ENCODE assay signal across 20 cellular contexts in the genomic region with DNA sequence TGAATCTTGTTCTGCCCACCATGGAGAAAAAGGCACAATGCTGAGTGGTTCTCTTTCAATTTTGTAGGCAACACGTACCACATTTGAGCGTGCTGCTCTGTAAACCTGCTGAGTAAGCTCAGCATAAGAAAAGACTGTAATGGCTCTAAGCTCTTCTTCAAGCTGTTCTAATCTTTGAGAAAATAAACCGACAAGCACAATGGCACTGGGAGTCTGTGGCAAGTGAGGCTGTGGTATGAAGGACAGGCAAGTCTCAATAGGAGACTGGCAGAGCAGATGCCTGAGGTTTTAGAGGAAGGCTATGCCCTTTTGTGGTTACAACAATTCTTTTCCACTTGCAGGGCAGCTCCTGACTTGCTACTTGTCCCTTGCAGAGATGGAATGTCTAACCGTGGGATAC.
DNase-seq lines count a peak whose midpoint lies in the region; ATAC-seq, FAIRE-seq and TF ChIP-seq lines count a peak whose summit lies in the region.
"Had no signal": no experiment of that assay in that cellular context is flagged by ENCODE, and none has a peak within 500 bp of the region (broad histone marks: within the 10 kb centered on the region; RNA-seq: fewer than 3 reads in every experiment).

No MANE protein-coding gene starts in this region.

- peak overlapping the region; percentile 13; the same call in 1 of the 2 replicates for H3K27ac Mint-ChIP-seq in WTC11
- H3K27ac Mint-ChIP-seq: CD4-positive, alpha-beta memory T cell had no signal

- H3K9me3 Mint-ChIP-seq in WTC11, result peaks cover 55% of the 10 kb centered on the region

- no peak for FAIRE-seq in urothelium cell line (lab: Jason Lieb, UNC)
- FAIRE-seq: D721Med, K562 had no signal

- DNase-seq in H7 (peak; percentile 28), WTC11 (ENCODE audit: low spot score) (no peak), renal cortical epithelial cell (ENCODE audit: low read depth) (peak; percentile 84), pons (ENCODE audit: low spot score) (no peak), GM19238 (ENCODE audit: insufficient read length, low spot score) (no peak), urothelium cell line (ENCODE audit: low spot score) (no peak), NCI-H510A (lab: John Stamatoyannopoulos, UW) (no peak)
- DNase-seq: BE2C; CD4-positive, alpha-beta memory T cell; DND-41; NCI-H1092 treated with DMSO at 0.1 percent for 48 hours; NCI-H1694 treated with DMSO at 0.1 percent for 48 hours; NCI-H345; Peyer's patch; Right ventricle myocardium superior had no signal

- TF ChIP-seq CTCF in WTC11 (IDR thresholded peaks at IDR 0.05), result no peak

- POLR2A ChIA-PET in WTC11 (lab: Charles Lee), result no interaction called here

- H3K4me3 ChIP-seq in H7 (ENCODE audit: insufficient read depth, low read depth, low read length), result no peak overlapping the region
- peak overlapping the region; percentile 15 for H3K4me3 ChIP-seq in iPS-18a (ENCODE audit: low read length)
- H3K4me3 ChIP-seq: K562, Peyer's patch had no signal

- peaks cover 13% of the 10 kb centered on the region for H3K4me1 ChIP-seq in iPS-18a (ENCODE audit: control insufficient read depth, low read depth, low read length)
- H3K4me1 ChIP-seq: BE2C, Peyer's patch had no signal

- CTCF ChIA-PET in WTC11 (lab: Charles Lee), result interaction anchor here (1.0 kb wide), 1 partner anchor 65 kb away, joined by 5 read pairs; no protein-coding TSS in a partner anchor

- peak; percentile 91 for ATAC-seq in WTC11
- ATAC-seq: K562, SK-N-SH treated with all-trans-retinoic acid at 6 μM for 48 hours had no signal

- H3K27me3 ChIP-seq in H7 (ENCODE audit: control insufficient read depth, insufficient read depth, low read length), result no peaks in the 10 kb centered on the region
- H3K27me3 ChIP-seq in iPS-18a (ENCODE audit: control insufficient read depth, insufficient read depth, low read length), result no peaks in the 10 kb centered on the region
- H3K27me3 ChIP-seq: BE2C, Peyer's patch had no signal

- H3K36me3 ChIP-seq in H7 (replicated peaks; ENCODE audit: control insufficient read depth, insufficient read depth, low read length) (no peaks in the 10 kb centered on the region), iPS-18a (ENCODE audit: control insufficient read depth, low read depth, low read length) (no peaks in the 10 kb centered on the region)
- H3K36me3 ChIP-seq: BE2C, Peyer's patch had no signal

- peaks cover 21% of the 10 kb centered on the region for H3K4me1 Mint-ChIP-seq in WTC11
- H3K4me1 Mint-ChIP-seq: CD4-positive, alpha-beta memory T cell had no signal

- peaks cover 4% of the 10 kb centered on the region for H3K9me3 ChIP-seq in iPS-18a (ENCODE audit: control insufficient read depth, low read depth, low read length)
- H3K9me3 ChIP-seq: BE2C had no signal

- H3K36me3 Mint-ChIP-seq in WTC11, result peaks cover 37% of the 10 kb centered on the region
- H3K36me3 Mint-ChIP-seq: CD4-positive, alpha-beta memory T cell had no signal

- no peak overlapping the region for H3K9ac ChIP-seq in iPS-18a (ENCODE audit: low read length)

- no peak overlapping the region for H3K27ac ChIP-seq in iPS-18a (ENCODE audit: low read length)
- H3K27ac ChIP-seq: HL-60, Peyer's patch had no signal

- H3K4me3 Mint-ChIP-seq in WTC11, result no peak overlapping the region
- H3K4me3 Mint-ChIP-seq: CD4-positive, alpha-beta memory T cell had no signal

- peaks cover 8% of the 10 kb centered on the region for H3K27me3 Mint-ChIP-seq in WTC11 (ENCODE audit: low read depth)

TF ChIP-seq in WTC11, 78 proteins besides CTCF, POLR2A, EP300 and RAD21:
- TF ChIP-seq TEAD1 (CRISPR knock-in tag; IDR thresholded peaks at IDR 0.05) (peak; percentile 28; the same call in 1 of the 2 replicates), ZNF317 (CRISPR knock-in tag; IDR thresholded peaks at IDR 0.05; ENCODE audit: borderline replicate concordance, low read depth) (no peak)
- TF ChIP-seq, protein P1, sequence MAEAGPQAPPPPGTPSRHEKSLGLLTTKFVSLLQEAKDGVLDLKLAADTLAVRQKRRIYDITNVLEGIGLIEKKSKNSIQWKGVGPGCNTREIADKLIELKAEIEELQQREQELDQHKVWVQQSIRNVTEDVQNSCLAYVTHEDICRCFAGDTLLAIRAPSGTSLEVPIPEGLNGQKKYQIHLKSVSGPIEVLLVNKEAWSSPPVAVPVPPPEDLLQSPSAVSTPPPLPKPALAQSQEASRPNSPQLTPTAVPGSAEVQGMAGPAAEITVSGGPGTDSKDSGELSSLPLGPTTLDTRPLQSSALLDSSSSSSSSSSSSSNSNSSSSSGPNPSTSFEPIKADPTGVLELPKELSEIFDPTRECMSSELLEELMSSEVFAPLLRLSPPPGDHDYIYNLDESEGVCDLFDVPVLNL (CRISPR knock-in tag; IDR thresholded peaks at IDR 0.05; ENCODE audit: borderline replicate concordance, low read depth), result no peak
- TF ChIP-seq, protein P2, sequence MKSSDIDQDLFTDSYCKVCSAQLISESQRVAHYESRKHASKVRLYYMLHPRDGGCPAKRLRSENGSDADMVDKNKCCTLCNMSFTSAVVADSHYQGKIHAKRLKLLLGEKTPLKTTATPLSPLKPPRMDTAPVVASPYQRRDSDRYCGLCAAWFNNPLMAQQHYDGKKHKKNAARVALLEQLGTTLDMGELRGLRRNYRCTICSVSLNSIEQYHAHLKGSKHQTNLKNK (CRISPR knock-in tag; IDR thresholded peaks at IDR 0.05), result peak; percentile 92

Comparison
In these comparisons a context has a peak if more than half of its experiments do, and no peak if none do; other contexts are left out.
1. DNase-seq: peak in H7 (single experiment) and renal cortical epithelial cell (single experiment); none in WTC11 (single experiment), pons (single experiment), GM19238 (single experiment), urothelium cell line (single experiment) and NCI-H510A (single experiment).